Comparison of ENCODE assay signal across 23 cellular contexts in the genomic region with DNA sequence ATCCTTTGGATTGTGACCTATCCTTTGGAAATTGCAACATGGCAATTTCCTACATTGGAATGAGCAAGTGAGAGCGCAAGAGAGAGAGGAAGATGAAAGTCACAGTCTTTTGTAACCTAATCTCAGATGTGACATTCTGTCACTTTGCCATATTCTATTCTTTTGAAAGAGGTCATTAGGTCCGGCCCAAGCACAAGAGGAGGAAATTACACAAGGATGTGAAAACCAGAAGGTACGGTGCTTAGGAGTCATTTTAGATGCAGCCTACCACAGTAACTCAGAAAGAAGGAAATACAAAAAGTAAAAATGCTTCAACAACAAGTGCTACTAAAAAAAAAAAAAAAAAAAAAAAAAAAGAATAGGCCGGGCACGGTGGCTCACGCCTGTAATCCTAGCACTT. TPM values are rescaled to one million over a fixed set of nuclear protein-coding genes. Genes with fewer than 3 reads are reported as not detected.
DNase-seq lines count a peak whose midpoint lies in the region; ATAC-seq, FAIRE-seq and TF ChIP-seq lines count a peak whose summit lies in the region.
"Had no signal": no experiment of that assay in that cellular context is flagged by ENCODE, and none has a peak within 500 bp of the region (broad histone marks: within the 10 kb centered on the region; RNA-seq: fewer than 3 reads in every experiment).

No MANE protein-coding gene starts in this region.

- no peaks in the 10 kb centered on the region for H3K79me2 ChIP-seq in endothelial cell of umbilical vein (ENCODE audit: control insufficient read depth, insufficient read depth, low read length)

- no peaks in the 10 kb centered on the region for H3K27me3 ChIP-seq in endothelial cell of umbilical vein (ENCODE audit: control insufficient read depth in 2 of 2, insufficient read depth in 2 of 2, low read length in 2 of 2)
- H3K27me3 ChIP-seq: gastrocnemius medialis, MG63 had no signal

- H3K27me3 Mint-ChIP-seq in activated naive CD4-positive, alpha-beta T cell treated with anti-CD3 and anti-CD28 coated beads for 36 hours (ENCODE audit: low read depth): no peaks in the 10 kb centered on the region
- H3K27me3 Mint-ChIP-seq in activated naive CD4-positive, alpha-beta T cell treated with anti-CD3 and anti-CD28 coated beads, Interleukin-2, amount 10 ng/mL, durations not matched to agents 7 days and 5 days: no peaks in the 10 kb centered on the region
- H3K27me3 Mint-ChIP-seq: IgD-negative memory B cell had no signal

- intact Hi-C loops in activated naive CD4-positive, alpha-beta T cell treated with anti-CD3 and anti-CD28 coated beads for 36 hours (cut with micrococcal nuclease): no loop called here
- intact Hi-C loops in endothelial cell of umbilical vein (cut with micrococcal nuclease): no loop called here

- TF ChIP-seq POLR2A in endothelial cell of umbilical vein (IDR thresholded peaks at IDR 0.05; ENCODE audit: low read depth, low read length): no peak

- no peaks in the 10 kb centered on the region for H3K36me3 ChIP-seq in endothelial cell of umbilical vein (ENCODE audit: control insufficient read depth in 2 of 2, extremely low read depth in 1 of 2, insufficient read depth in 2 of 2, low read length in 2 of 2)
- H3K36me3 ChIP-seq: gastrocnemius medialis, MG63, WERI-Rb-1 had no signal

- no peaks in the 10 kb centered on the region for H4K20me1 ChIP-seq in endothelial cell of umbilical vein (replicated peaks; ENCODE audit: control insufficient read depth, extremely low read depth, insufficient read depth, low read length)

- peaks cover 2% of the 10 kb centered on the region for H3K36me3 Mint-ChIP-seq in activated naive CD4-positive, alpha-beta T cell treated with anti-CD3 and anti-CD28 coated beads for 36 hours (ENCODE audit: low read depth)
- peaks cover 14% of the 10 kb centered on the region for H3K36me3 Mint-ChIP-seq in activated naive CD4-positive, alpha-beta T cell treated with anti-CD3 and anti-CD28 coated beads, Interleukin-2, amount 10 ng/mL, durations not matched to agents 7 days and 5 days

- POLR2A ChIA-PET in endothelial cell of umbilical vein (lab: Charles Lee): no interaction called here

- CTCF ChIA-PET in activated naive CD4-positive, alpha-beta T cell treated with anti-CD3 and anti-CD28 coated beads for 36 hours (lab: Charles Lee): interaction anchor here (0.7 kb wide), 1 partner anchor 424 kb away, joined by 3 read pairs; no protein-coding TSS in a partner anchor
- CTCF ChIA-PET in activated naive CD4-positive, alpha-beta T cell treated with anti-CD3 and anti-CD28 coated beads, Interleukin-2, amount 10 ng/mL, durations not matched to agents 7 days and 5 days (lab: Charles Lee): no interaction called here
- CTCF ChIA-PET in endothelial cell of umbilical vein (lab: Charles Lee): interaction anchor here (1.9 kb wide), 1 partner anchor 212 kb away, joined by 4 read pairs; no protein-coding TSS in a partner anchor

- no peak overlapping the region for H2AFZ ChIP-seq in endothelial cell of umbilical vein (ENCODE audit: low read depth, low read length)

- H3K4me3 Mint-ChIP-seq in activated naive CD4-positive, alpha-beta T cell treated with anti-CD3 and anti-CD28 coated beads for 36 hours: no peak overlapping the region
- H3K4me3 Mint-ChIP-seq in activated naive CD4-positive, alpha-beta T cell treated with anti-CD3 and anti-CD28 coated beads, Interleukin-2, amount 10 ng/mL, durations not matched to agents 7 days and 5 days: no peak overlapping the region
- H3K4me3 Mint-ChIP-seq: IgD-negative memory B cell; nephron progenitor cell; T-helper 1 cell treated with Interleukin-12 subunit alpha and Interleukin-12 subunit beta and Interleukin-4 antibody, amounts not matched to agents 30 μg/mL and 1 μg/mL, for 36 hours had no signal

- H3K9me3 Mint-ChIP-seq in activated naive CD4-positive, alpha-beta T cell treated with anti-CD3 and anti-CD28 coated beads for 36 hours: no peaks in the 10 kb centered on the region
- no peaks in the 10 kb centered on the region for H3K9me3 Mint-ChIP-seq in activated naive CD4-positive, alpha-beta T cell treated with anti-CD3 and anti-CD28 coated beads, Interleukin-2, amount 10 ng/mL, durations not matched to agents 7 days and 5 days
- H3K9me3 Mint-ChIP-seq: T-helper 1 cell treated with Interleukin-12 subunit alpha and Interleukin-12 subunit beta and Interleukin-4 antibody, amounts not matched to agents 30 μg/mL and 1 μg/mL, for 36 hours had no signal

- H3K27ac Mint-ChIP-seq in activated naive CD4-positive, alpha-beta T cell treated with anti-CD3 and anti-CD28 coated beads for 36 hours: peak overlapping the region; percentile 80
- no peak overlapping the region for H3K27ac Mint-ChIP-seq in activated naive CD4-positive, alpha-beta T cell treated with anti-CD3 and anti-CD28 coated beads, Interleukin-2, amount 10 ng/mL, durations not matched to agents 7 days and 5 days
- H3K27ac Mint-ChIP-seq: IgD-negative memory B cell; nephron progenitor cell; T-helper 1 cell treated with Interleukin-12 subunit alpha and Interleukin-12 subunit beta and Interleukin-4 antibody, amounts not matched to agents 30 μg/mL and 1 μg/mL, for 36 hours had no signal

- no peaks in the 10 kb centered on the region for H3K9me1 ChIP-seq in endothelial cell of umbilical vein (replicated peaks; ENCODE audit: control insufficient read depth, extremely low read depth, insufficient read depth, low read length)

- H3K27ac ChIP-seq in endothelial cell of umbilical vein (ENCODE audit: insufficient read depth, low read depth, low read length): no peak overlapping the region
- H3K27ac ChIP-seq: gastrocnemius medialis, psoas muscle, skin epidermis, WERI-Rb-1 had no signal

- no peak overlapping the region for H3K4me2 ChIP-seq in endothelial cell of umbilical vein (ENCODE audit: insufficient read depth, low read length)

- no peak for DNase-seq in activated naive CD4-positive, alpha-beta T cell treated with anti-CD3 and anti-CD28 coated beads for 36 hours
- no peak for DNase-seq in activated naive CD4-positive, alpha-beta T cell treated with anti-CD3 and anti-CD28 coated beads, Interleukin-2, amount 10 ng/mL, durations not matched to agents 7 days and 5 days
- DNase-seq in SIG-M5 treated with dmso at 0.1 percent for 504 hours (lab: John Stamatoyannopoulos, UW; ENCODE audit: unreplicated experiment) (peak; percentile 76), endothelial cell of umbilical vein (ENCODE audit: low read depth, low spot score) (peak; percentile 4), DMS153 treated with DMSO at 0.1 percent for 48 hours (lab: John Stamatoyannopoulos, UW; ENCODE audit: unreplicated experiment) (no peak), NCI-H2196 treated with DMSO at 0.1 percent for 48 hours (lab: John Stamatoyannopoulos, UW; ENCODE audit: unreplicated experiment) (no peak)
- DNase-seq: ACHN; activated CD8-positive, alpha-beta memory T cell treated with anti-CD3 and anti-CD28 coated beads for 24 hours; amniotic stem cell; gastrocnemius medialis; MG63; NCI-H187; NCI-H446; nephron progenitor cell; psoas muscle; stimulated activated CD4-positive, alpha-beta T cell treated with anti-CD3 and anti-CD28 coated beads, Interleukin-4, amount 100 ng/mL, for 1 hour; WERI-Rb-1 had no signal

- TF ChIP-seq CTCF in endothelial cell of umbilical vein (IDR thresholded peaks at IDR 0.05; ENCODE audit: extremely low read depth in 1 of 2, insufficient read depth in 1 of 2, low read depth in 1 of 2, low read length in 2 of 2): no peak

- no peak for ATAC-seq in GM21786 (IDR thresholded peaks at IDR 0.05; ENCODE audit: unreplicated experiment)
- ATAC-seq in GM18867 (IDR thresholded peaks at IDR 0.05; ENCODE audit: unreplicated experiment): no peak
- ATAC-seq: gastrocnemius medialis, psoas muscle had no signal

- no peak overlapping the region for H3K4me3 ChIP-seq in endothelial cell of umbilical vein (replicated peaks in 1 of 3; ENCODE audit: insufficient read depth in 1 of 3, low read depth in 1 of 3, low read length in 3 of 3)
- H3K4me3 ChIP-seq: gastrocnemius medialis, MG63, psoas muscle, skin epidermis had no signal

- H3K4me1 Mint-ChIP-seq in activated naive CD4-positive, alpha-beta T cell treated with anti-CD3 and anti-CD28 coated beads for 36 hours (ENCODE audit: low read depth): peaks cover 39% of the 10 kb centered on the region
- peaks cover 16% of the 10 kb centered on the region for H3K4me1 Mint-ChIP-seq in activated naive CD4-positive, alpha-beta T cell treated with anti-CD3 and anti-CD28 coated beads, Interleukin-2, amount 10 ng/mL, durations not matched to agents 7 days and 5 days
- H3K4me1 Mint-ChIP-seq: nephron progenitor cell had no signal

- no peaks in the 10 kb centered on the region for H3K9me3 ChIP-seq in endothelial cell of umbilical vein (replicated peaks; ENCODE audit: control insufficient read depth, insufficient read depth, low read length)
- H3K9me3 ChIP-seq: gastrocnemius medialis, MG63, psoas muscle had no signal

- no peak overlapping the region for H3K9ac ChIP-seq in endothelial cell of umbilical vein (replicated peaks; ENCODE audit: extremely low read depth, insufficient read depth, low read length)

- BruUV-seq in endothelial cell of umbilical vein (replicated peaks; lab: Mats Ljungman, UMichigan): no TSS peak

- no peak for FAIRE-seq in endothelial cell of umbilical vein (lab: Jason Lieb, UNC)
- FAIRE-seq: urothelium cell line had no signal

- peaks cover 11% of the 10 kb centered on the region for H3K4me1 ChIP-seq in endothelial cell of umbilical vein (ENCODE audit: control insufficient read depth, extremely low read depth, insufficient read depth, low read length)
- H3K4me1 ChIP-seq: gastrocnemius medialis had no signal

- dilution Hi-C loops in endothelial cell of umbilical vein (cut with MboI; ENCODE audit: extremely low pct_ligation_motif_present, low sequenced_read_pairs): no loop called here

TF ChIP-seq in endothelial cell of umbilical vein, 7 proteins besides CTCF, POLR2A, EP300 and RAD21 (continues in another document):
- TF ChIP-seq POLR2AphosphoS5 (IDR thresholded peaks at IDR 0.05; ENCODE audit: insufficient read depth, low read depth, low read length) (no peak), JUN (IDR thresholded peaks at IDR 0.05; ENCODE audit: borderline replicate concordance, insufficient read depth, insufficient read length, low read depth) (no peak)
- TF ChIP-seq, protein P1, sequence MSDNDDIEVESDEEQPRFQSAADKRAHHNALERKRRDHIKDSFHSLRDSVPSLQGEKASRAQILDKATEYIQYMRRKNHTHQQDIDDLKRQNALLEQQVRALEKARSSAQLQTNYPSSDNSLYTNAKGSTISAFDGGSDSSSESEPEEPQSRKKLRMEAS (IDR thresholded peaks at IDR 0.05; ENCODE audit: insufficient read depth, insufficient read length): no peak

RNA-seq across cellular contexts. Expression of gene SRP54, which starts 47.2 kb away (rescaled TPM):
- 10 to 100 TPM; 66.5 to 72.6 TPM for total RNA-seq in activated naive CD4-positive, alpha-beta T cell treated with anti-CD3 and anti-CD28 coated beads for 36 hours
- total RNA-seq in endothelial cell of umbilical vein: 60.7 and 63.7 TPM in 2 replicates
- 22.6 and 32.8 TPM in 2 replicates for polyA plus RNA-seq in endothelial cell of umbilical vein
- polyA plus RNA-seq in endothelial cell of umbilical vein (2011; cell fraction: cytosol; rRNA removed): 34.3 and 35.3 TPM in 2 replicates
- 55.0 and 62.7 TPM in 2 replicates for polyA plus RNA-seq in endothelial cell of umbilical vein (2011; cell fraction: nucleus; rRNA removed)
- polyA plus RNA-seq in endothelial cell of umbilical vein (2012): 50.2 and 69.1 TPM in 2 replicates
- polyA minus RNA-seq in endothelial cell of umbilical vein: 25.2 and 25.3 TPM in 2 replicates
- 23.9 TPM for polyA minus RNA-seq in endothelial cell of umbilical vein (2011; cell fraction: cytosol; rRNA and poly(A)+ RNA removed)
- polyA minus RNA-seq in endothelial cell of umbilical vein (2011; cell fraction: nucleus; rRNA and poly(A)+ RNA removed): 40.1 and 43.4 TPM in 2 replicates

Comparison
In these comparisons a context has a peak if more than half of its experiments do, and no peak if none do; other contexts are left out.
1. DNase-seq: peak in SIG-M5 treated with dmso at 0.1 percent for 504 hours (single experiment) and endothelial cell of umbilical vein (single experiment); none in activated naive CD4-positive, alpha-beta T cell treated with anti-CD3 and anti-CD28 coated beads for 36 hours (single experiment), activated naive CD4-positive, alpha-beta T cell treated with anti-CD3 and anti-CD28 coated beads, Interleukin-2, amount 10 ng/mL, durations not matched to agents 7 days and 5 days (single experiment), DMS153 treated with DMSO at 0.1 percent for 48 hours (single experiment) and NCI-H2196 treated with DMSO at 0.1 percent for 48 hours (single experiment).